Comparison of ENCODE assay signal across 10 cellular contexts in genomic region chr19:45484273-45484945, GRCh38. TPM values are rescaled to one million over a fixed set of nuclear protein-coding genes. Genes with fewer than 3 reads are reported as not detected.
DNase-seq lines count a peak whose midpoint lies in the region; ATAC-seq and TF ChIP-seq lines count a peak whose summit lies in the region.
"Had no signal": no experiment of that assay in that cellular context is flagged by ENCODE, and none has a peak within 500 bp of the region (broad histone marks: within the 10 kb centered on the region; RNA-seq: fewer than 3 reads in every experiment).

No MANE protein-coding gene starts in this region.

- no peak overlapping the region for H4K91ac ChIP-seq in H9 (ENCODE audit: insufficient read length, low read depth, low read length)

- H2AK5ac ChIP-seq in H9 (ENCODE audit: insufficient read length, low read length): no peak overlapping the region

- DNase-seq in CD4-positive, CD25-positive, alpha-beta regulatory T cell: no peak
- DNase-seq in HFFc6 (no peak), amniotic epithelial cell (ENCODE audit: low read depth) (peak; percentile 72), immature natural killer cell (no peak), Right ventricle myocardium superior (no peak), HK-2 (ENCODE audit: unreplicated experiment) (no peak), H9 (no peak), NCI-H1694 (lab: John Stamatoyannopoulos, UW) (no peak)

- H4K8ac ChIP-seq in H9 (replicated peaks; ENCODE audit: insufficient read length, low read depth, low read length): no peak overlapping the region

- H2BK120ac ChIP-seq in H9 (ENCODE audit: low read depth, low read length, poor library complexity, severe bottlenecking): no peak overlapping the region

- no peaks in the 10 kb centered on the region for H3K36me3 ChIP-seq in CD4-positive, CD25-positive, alpha-beta regulatory T cell (ENCODE audit: control insufficient read depth, insufficient read depth, low read length)
- H3K36me3 ChIP-seq: cardiac muscle cell had no signal

- H3K27me3 ChIP-seq in CD4-positive, CD25-positive, alpha-beta regulatory T cell (ENCODE audit: control insufficient read depth, insufficient read depth, low read length): no peaks in the 10 kb centered on the region
- H3K27me3 ChIP-seq in H9 (ENCODE audit: insufficient read depth, low read length): no peaks in the 10 kb centered on the region
- H3K27me3 ChIP-seq: cardiac muscle cell had no signal

- no peak overlapping the region for H3K14ac ChIP-seq in H9 (ENCODE audit: insufficient read depth, low read length)

- H3K36me3 Mint-ChIP-seq in CD4-positive, CD25-positive, alpha-beta regulatory T cell: no peaks in the 10 kb centered on the region
- H3K36me3 Mint-ChIP-seq in HFFc6 (ENCODE audit: low read depth) (no peaks in the 10 kb centered on the region), immature natural killer cell (no peaks in the 10 kb centered on the region), H9 (ENCODE audit: insufficient read depth in 1 of 3, low read depth in 3 of 3) (peaks cover 0 to 13% (median 4%) of the 10 kb centered on the region in 3 experiments; a peak in 4 of 7 replicates)
- H3K36me3 Mint-ChIP-seq: naive B cell had no signal

- H3K4me2 ChIP-seq in H9 (ENCODE audit: insufficient read depth, insufficient read length, low read length): no peak overlapping the region

- no peak overlapping the region for H3K18ac ChIP-seq in H9 (ENCODE audit: insufficient read length, low read depth, low read length)

- no peak overlapping the region for H3K9ac ChIP-seq in H9 (ENCODE audit: extremely low read depth, insufficient read length, low read length)

- H3K9me3 ChIP-seq in CD4-positive, CD25-positive, alpha-beta regulatory T cell (ENCODE audit: control insufficient read depth in 2 of 2, low read length in 2 of 2): no peaks in the 10 kb centered on the region
- no peaks in the 10 kb centered on the region for H3K9me3 ChIP-seq in H9 (ENCODE audit: control insufficient read depth, low read depth, low read length)

- no peak overlapping the region for H2AFZ ChIP-seq in H9 (ENCODE audit: low read length)

- H3K79me1 ChIP-seq in H9 (ENCODE audit: insufficient read depth, low read depth, low read length, poor library complexity, severe bottlenecking): no peaks in the 10 kb centered on the region

- no peak overlapping the region for H3T11ph ChIP-seq in H9 (ENCODE audit: low read length)

- H3K4me1 ChIP-seq in CD4-positive, CD25-positive, alpha-beta regulatory T cell (ENCODE audit: control insufficient read depth, insufficient read depth, low read length, poor library complexity, severe bottlenecking): peaks cover 7% of the 10 kb centered on the region
- H3K4me1 ChIP-seq in H9 (ENCODE audit: insufficient read depth, low read length): no peaks in the 10 kb centered on the region; the same call in 1 of the 2 replicates

- intact Hi-C loops in Right ventricle myocardium superior (cut with DNase I): no loop called here

- H3K79me2 ChIP-seq in H9 (ENCODE audit: insufficient read depth, low read length): no peaks in the 10 kb centered on the region

- H3K27me3 Mint-ChIP-seq in CD4-positive, CD25-positive, alpha-beta regulatory T cell: peaks cover 5% of the 10 kb centered on the region
- H3K27me3 Mint-ChIP-seq in HFFc6 (ENCODE audit: insufficient read depth): no peaks in the 10 kb centered on the region; the same call in 1 of the 2 replicates
- peaks cover 0 to 6% (median 0%) of the 10 kb centered on the region in 3 donors for H3K27me3 Mint-ChIP-seq in immature natural killer cell (ENCODE audit: low read depth in 3 of 3)
- H3K27me3 Mint-ChIP-seq in H9 (ENCODE audit: low read depth): peaks cover 3% of the 10 kb centered on the region; the same call in 1 of the 2 replicates

- no peak overlapping the region for H3K23ac ChIP-seq in H9 (ENCODE audit: insufficient read length, low read depth, low read length)

- H3K27ac Mint-ChIP-seq in CD4-positive, CD25-positive, alpha-beta regulatory T cell: no peak overlapping the region
- peak overlapping the region; percentile 32 for H3K27ac Mint-ChIP-seq in HFFc6
- peak overlapping the region in 1 of 6 donors; percentile 55 for H3K27ac Mint-ChIP-seq in immature natural killer cell
- peak overlapping the region in 1 of 3 experiments; percentile 49; a peak in 3 of 7 replicates for H3K27ac Mint-ChIP-seq in H9

- no peak overlapping the region for H3K4me3 ChIP-seq in CD4-positive, CD25-positive, alpha-beta regulatory T cell (ENCODE audit: low read depth, low read length)
- H3K4me3 ChIP-seq: cardiac muscle cell had no signal

- H2BK20ac ChIP-seq in H9 (ENCODE audit: low read depth, low read length, poor library complexity, severe bottlenecking): no peak overlapping the region

- no peak overlapping the region for H3K27ac ChIP-seq in CD4-positive, CD25-positive, alpha-beta regulatory T cell (ENCODE audit: insufficient read depth, low read length, poor library complexity, severe bottlenecking)
- H3K27ac ChIP-seq in H9 (ENCODE audit: insufficient read length, low read depth, low read length): no peak overlapping the region
- H3K27ac ChIP-seq: cardiac muscle cell had no signal

- TF ChIP-seq CTCF in HFFc6 (IDR thresholded peaks at IDR 0.05) (no peak), H9 (conservative IDR thresholded peaks at IDR 0.05) (no peak)

- H4K20me1 ChIP-seq in H9 (ENCODE audit: control insufficient read depth, insufficient read depth, insufficient read length): no peaks in the 10 kb centered on the region

- H3K23me2 ChIP-seq in H9 (ENCODE audit: insufficient read length, low read depth, low read length, poor library complexity, severe bottlenecking): peaks cover 3% of the 10 kb centered on the region

- peaks cover 0 to 17% (median 7%) of the 10 kb centered on the region in 4 donors for H3K4me1 Mint-ChIP-seq in CD4-positive, CD25-positive, alpha-beta regulatory T cell
- H3K4me1 Mint-ChIP-seq in HFFc6 (ENCODE audit: low read depth): peaks cover 12% of the 10 kb centered on the region
- H3K4me1 Mint-ChIP-seq in immature natural killer cell: peaks cover 0 to 7% of the 10 kb centered on the region in 2 donors
- peaks cover 5 to 8% of the 10 kb centered on the region in 2 experiments for H3K4me1 Mint-ChIP-seq in H9

- no peak overlapping the region for H3K4ac ChIP-seq in H9 (ENCODE audit: low read depth, low read length)

- no peak for ATAC-seq in CD4-positive, CD25-positive, alpha-beta regulatory T cell (ENCODE audit: low read depth in 2 of 2)
- no peak for ATAC-seq in Right ventricle myocardium superior (ENCODE audit: poor library complexity)

- H3K4me3 Mint-ChIP-seq in CD4-positive, CD25-positive, alpha-beta regulatory T cell: peak overlapping the region; percentile 20 to 78 (median 64)
- H3K4me3 Mint-ChIP-seq in HFFc6 (no peak overlapping the region), immature natural killer cell (peak overlapping the region in 3 of 5 donors; percentile 51 to 59 (median 55)), H9 (peak overlapping the region in 1 of 2 experiments; percentile 38; a peak in 2 of 5 replicates)

- H2BK12ac ChIP-seq in H9 (ENCODE audit: insufficient read length, low read depth, low read length): no peak overlapping the region

- no peak overlapping the region for H2BK15ac ChIP-seq in H9 (ENCODE audit: low read depth, low read length)

- H4K5ac ChIP-seq in H9 (ENCODE audit: insufficient read length, low read depth, low read length): no peak overlapping the region

- WGBS in H9 (ENCODE audit: extremely low coverage, insufficient read length, low lambda C conversion rate): no CpG with 5 or more reads among the region's 13 CpGs

- H3K9me3 Mint-ChIP-seq in CD4-positive, CD25-positive, alpha-beta regulatory T cell: peaks cover 0 to 2% (median 0%) of the 10 kb centered on the region in 7 donors
- H3K9me3 Mint-ChIP-seq in HFFc6: no peaks in the 10 kb centered on the region
- H3K9me3 Mint-ChIP-seq in immature natural killer cell: no peaks in the 10 kb centered on the region
- H3K9me3 Mint-ChIP-seq in H9: peaks cover 0 to 2% of the 10 kb centered on the region in 2 experiments; a peak in 1 of 5 replicates
- H3K9me3 Mint-ChIP-seq: naive B cell had no signal

- no peak overlapping the region for H3K56ac ChIP-seq in H9 (ENCODE audit: insufficient read length, low read depth, low read length)

- H2BK5ac ChIP-seq in H9 (ENCODE audit: insufficient read length, low read length): no peak overlapping the region

RNA-seq across cellular contexts. Expression of gene RTN2, which starts 12.4 kb away (rescaled TPM):
- total RNA-seq in CD4-positive, CD25-positive, alpha-beta regulatory T cell: 1.5 TPM
- under 1 TPM; 0.09 to 0.88 (median 0.28) TPM for polyA plus RNA-seq in CD4-positive, CD25-positive, alpha-beta regulatory T cell
- 10 to 100 TPM; 10.3 to 21.3 (median 13.8) TPM for total RNA-seq in HFFc6 (2021; fragmentation: NEBNext Ultra II Directional; extraction: Animal tissue kit (Norgen Biotek cat#: 25700))
- under 1 TPM in 2 of 3 donors, not detected in 1; 0.48 to 0.80 TPM for polyA plus RNA-seq in immature natural killer cell
- total RNA-seq in Right ventricle myocardium superior: 29.9 TPM
- total RNA-seq in H9 (2021): 18.9 and 20.1 TPM in 2 replicates

RNA-seq across cellular contexts. Expression of gene PPM1N, which starts 13.8 kb away (rescaled TPM):
- total RNA-seq in CD4-positive, CD25-positive, alpha-beta regulatory T cell: 2.3 TPM
- polyA plus RNA-seq in CD4-positive, CD25-positive, alpha-beta regulatory T cell: 1 to 10 TPM; 2.5 to 6.7 (median 3.7) TPM
- total RNA-seq in HFFc6 (2021; fragmentation: NEBNext Ultra II Directional; extraction: Animal tissue kit (Norgen Biotek cat#: 25700)): 1 to 10 TPM in 4 of 6 experiments, under 1 TPM in 2; 0.80 to 1.3 (median 1.1) TPM
- 1 to 10 TPM; 3.9 to 5.7 (median 4.0) TPM for polyA plus RNA-seq in immature natural killer cell
- total RNA-seq in Right ventricle myocardium superior: 0.75 TPM
- 7.7 and 8.1 TPM in 2 replicates for total RNA-seq in H9 (2021)

RNA-seq across cellular contexts. Expression of gene FOSB, which starts 16.6 kb away (rescaled TPM):
- 731 TPM for total RNA-seq in CD4-positive, CD25-positive, alpha-beta regulatory T cell
- 10 to 100 TPM in 2 of 4 donors, 1 to 10 TPM in 2; 5.2 to 12.7 (median 9.6) TPM for polyA plus RNA-seq in CD4-positive, CD25-positive, alpha-beta regulatory T cell
- 10 to 100 TPM; 35.0 to 71.5 (median 62.9) TPM for total RNA-seq in HFFc6 (2021; fragmentation: NEBNext Ultra II Directional; extraction: Animal tissue kit (Norgen Biotek cat#: 25700))
- polyA plus RNA-seq in immature natural killer cell: 10 to 100 TPM; 11.6 to 30.1 (median 11.6) TPM
- total RNA-seq in Right ventricle myocardium superior (0.51 TPM), H9 (2021) (1.7 and 2.5 TPM in 2 replicates)

RNA-seq across cellular contexts. Expression of gene VASP, which starts 22.9 kb away (rescaled TPM):
- 115 TPM for total RNA-seq in CD4-positive, CD25-positive, alpha-beta regulatory T cell
- 10 to 100 TPM; 40.3 to 53.2 (median 50.4) TPM for polyA plus RNA-seq in CD4-positive, CD25-positive, alpha-beta regulatory T cell
- total RNA-seq in HFFc6 (2021; fragmentation: NEBNext Ultra II Directional; extraction: Animal tissue kit (Norgen Biotek cat#: 25700)): 100 to 1,000 TPM; 179 to 199 (median 185) TPM
- polyA plus RNA-seq in immature natural killer cell: 100 to 1,000 TPM in 1 of 3 donors, 10 to 100 TPM in 2; 91.2 to 126 (median 93.4) TPM
- total RNA-seq in Right ventricle myocardium superior (42.9 TPM), H9 (2021) (157 and 162 TPM in 2 replicates)

Comparison
In these comparisons a context has a peak if more than half of its experiments do, and no peak if none do; other contexts are left out.
1. RNA of gene FOSB, which starts 16.6 kb away (total RNA-seq): 731 TPM in CD4-positive, CD25-positive, alpha-beta regulatory T cell (single experiment) and 35.0 to 71.5 TPM in HFFc6; 1.7 to 2.5 TPM in H9 and 0.51 TPM in Right ventricle myocardium superior (single experiment); every median in the first group is over 10 times any median in the second.